Comparison of ENCODE assay signal across 8 cellular contexts in the genomic region with DNA sequence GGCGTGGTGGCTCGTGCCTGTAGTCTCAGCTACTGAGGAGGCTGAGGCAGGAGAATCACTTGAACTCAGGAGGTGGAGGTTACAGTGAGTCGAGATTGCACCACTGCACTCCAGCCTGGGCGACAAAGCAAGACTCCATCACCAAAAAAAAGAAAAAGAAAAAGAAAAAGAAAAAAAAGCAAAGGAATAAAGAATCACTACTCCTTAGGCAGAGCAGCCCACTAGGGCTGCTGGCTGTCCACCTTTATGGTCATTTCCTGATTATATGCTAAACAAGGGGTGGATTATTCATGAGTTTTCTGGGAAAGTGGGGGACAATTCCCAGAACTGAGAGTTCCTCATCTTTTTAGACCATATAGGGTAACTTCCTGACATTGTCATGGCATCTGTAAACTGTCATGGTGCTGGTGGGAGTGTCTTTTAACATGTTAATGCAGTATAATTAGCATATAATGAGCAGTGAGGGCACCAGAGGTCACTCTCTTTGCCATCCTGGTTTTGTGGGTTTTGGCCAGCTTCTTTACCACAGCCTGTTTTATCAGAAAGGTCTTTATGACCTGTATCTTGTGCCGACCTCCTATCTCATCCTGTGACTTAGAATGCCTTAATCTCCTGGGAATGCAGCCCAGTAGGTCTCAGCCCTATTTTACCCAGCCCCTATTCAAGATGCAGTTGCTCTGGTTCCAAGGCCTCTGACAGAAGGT. TPM values are rescaled to one million over a fixed set of nuclear protein-coding genes. Genes with fewer than 3 reads are reported as not detected.
"Had no signal": no experiment of that assay in that cellular context is flagged by ENCODE, and none has a peak within 500 bp of the region (broad histone marks: within the 10 kb centered on the region; RNA-seq: fewer than 3 reads in every experiment).

No MANE protein-coding gene starts in this region.

RNA-seq across cellular contexts. Expression of gene OR4D9, which starts 36.4 kb away (rescaled TPM):
- total RNA-seq: body of pancreas; left cardiac atrium; mammary epithelial cell; mucosa of gallbladder; pancreas; T-helper 1 cell treated with Interleukin-12 subunit alpha and Interleukin-12 subunit beta and Interleukin-4 antibody, amounts not matched to agents 30 ng/mL and 1 ng/mL, for 36 hours; upper lobe of left lung had no signal
- polyA plus RNA-seq: esophagus, mammary epithelial cell, pancreas had no signal

RNA-seq across cellular contexts. Expression of gene OR4D11, which starts 44.4 kb away (rescaled TPM):
- total RNA-seq: body of pancreas; left cardiac atrium; mammary epithelial cell; mucosa of gallbladder; pancreas; T-helper 1 cell treated with Interleukin-12 subunit alpha and Interleukin-12 subunit beta and Interleukin-4 antibody, amounts not matched to agents 30 ng/mL and 1 ng/mL, for 36 hours; upper lobe of left lung had no signal
- polyA plus RNA-seq: esophagus, mammary epithelial cell, pancreas had no signal
